ENCODE assay signal across 32 cellular contexts in the genomic region with DNA sequence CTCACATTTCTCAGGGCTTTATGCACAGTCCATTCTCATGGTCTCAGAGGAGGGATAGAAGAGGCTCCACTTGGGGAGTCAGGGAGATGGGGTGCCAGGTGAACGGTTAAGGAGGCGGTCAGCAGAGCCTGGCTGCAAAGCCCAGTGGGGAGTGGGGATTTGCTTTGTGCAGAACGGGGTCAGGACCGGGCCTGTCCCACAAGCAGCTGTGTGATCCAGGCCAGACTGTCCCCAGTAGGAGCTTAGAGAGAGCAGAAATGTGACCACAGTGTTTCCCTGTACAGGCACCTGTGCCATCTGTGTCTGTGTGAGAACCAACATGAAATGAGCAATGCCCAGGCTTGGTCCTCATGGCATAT. TPM values are rescaled to one million over a fixed set of nuclear protein-coding genes. Genes with fewer than 3 reads are reported as not detected.
"Had no signal": no experiment of that assay in that cellular context is flagged by ENCODE, and none has a peak within 500 bp of the region (broad histone marks: within the 10 kb centered on the region; RNA-seq: fewer than 3 reads in every experiment).

No MANE protein-coding gene starts in this region.

- H3K27me3 ChIP-seq: adrenal gland, body of pancreas, heart left ventricle, thyroid gland, upper lobe of left lung, vagina had no signal

- H3K36me3 ChIP-seq: adrenal gland, thyroid gland, upper lobe of left lung, vagina had no signal

- DNase-seq: activated B cell treated with CpG ODN at 0.5 μM for 24 hours; activated CD4-positive, alpha-beta T cell treated with anti-CD3 and anti-CD28 coated beads, Interleukin-2, amount 50 U/mL, for 1 hour; activated CD8-positive, alpha-beta T cell treated with anti-CD3 and anti-CD28 coated beads for 36 hours; activated gamma-delta T cell treated with Interleukin-2 at 50 U/mL for 16 hours; activated naive CD8-positive, alpha-beta T cell treated with anti-CD3 and anti-CD28 coated beads for 36 hours; activated T-cell treated with anti-CD3 and anti-CD28 coated beads, Interleukin-2, amount 50 U/mL, for 4 hours; adrenal gland; aorta; body of pancreas; endodermal cell; foreskin fibroblast; kidney glomerular epithelial cell; mesendoderm; mucosa of descending colon; stimulated activated CD4-positive, alpha-beta T cell treated with anti-CD3 and anti-CD28 coated beads, Interleukin-4, amount 100 ng/mL, for 24 hours; T-helper 17 cell; T1000; thyroid gland; upper lobe of left lung had no signal

- H3K27ac ChIP-seq: adrenal gland, body of pancreas, thyroid gland, upper lobe of left lung, vagina had no signal

- H3K9me3 Mint-ChIP-seq: activated B cell treated with CpG ODN at 0.5 μM for 24 hours; activated CD8-positive, alpha-beta T cell treated with anti-CD3 and anti-CD28 coated beads for 36 hours; activated naive CD8-positive, alpha-beta T cell treated with anti-CD3 and anti-CD28 coated beads for 36 hours; activated T-cell treated with anti-CD3 and anti-CD28 coated beads, Interleukin-2, amount 50 U/mL, for 4 hours; activated T-helper 17 cell treated with anti-CD3 and anti-CD28 coated beads, Interleukin-2, amount 50 U/mL, for 72 hours; endodermal cell; stimulated activated effector memory CD8-positive, alpha-beta T cell treated with anti-CD3 and anti-CD28 coated beads, Interleukin-12 subunit alpha, Interleukin-12 subunit beta, amount 100 ng/mL, for 72 hours; stimulated activated naive CD8-positive, alpha-beta T cell treated with anti-CD3 and anti-CD28 coated beads, Interleukin-15, Interleukin-2, amounts not matched to agents 100 ng/mL and 50 ng/mL, for 24 hours had no signal

- H3K27me3 Mint-ChIP-seq: activated CD8-positive, alpha-beta T cell treated with anti-CD3 and anti-CD28 coated beads for 36 hours; stimulated activated naive CD8-positive, alpha-beta T cell treated with anti-CD3 and anti-CD28 coated beads, Interleukin-15, Interleukin-2, amounts not matched to agents 100 ng/mL and 50 ng/mL, for 24 hours had no signal

- H3K4me3 Mint-ChIP-seq: activated B cell treated with CpG ODN at 0.5 μM for 24 hours; activated CD8-positive, alpha-beta T cell treated with anti-CD3 and anti-CD28 coated beads for 36 hours; activated naive CD8-positive, alpha-beta T cell treated with anti-CD3 and anti-CD28 coated beads for 36 hours; activated T-cell treated with anti-CD3 and anti-CD28 coated beads, Interleukin-2, amount 50 U/mL, for 4 hours; activated T-helper 17 cell treated with anti-CD3 and anti-CD28 coated beads, Interleukin-2, amount 50 U/mL, for 72 hours; endodermal cell; stimulated activated effector memory CD8-positive, alpha-beta T cell treated with anti-CD3 and anti-CD28 coated beads, Interleukin-12 subunit alpha, Interleukin-12 subunit beta, amount 100 ng/mL, for 72 hours; stimulated activated naive CD8-positive, alpha-beta T cell treated with anti-CD3 and anti-CD28 coated beads, Interleukin-15, Interleukin-2, amounts not matched to agents 100 ng/mL and 50 ng/mL, for 24 hours; T-helper 17 cell had no signal

- H3K4me1 Mint-ChIP-seq: activated B cell treated with CpG ODN at 0.5 μM for 24 hours; activated naive CD8-positive, alpha-beta T cell treated with anti-CD3 and anti-CD28 coated beads for 36 hours; activated T-helper 17 cell treated with anti-CD3 and anti-CD28 coated beads, Interleukin-2, amount 50 U/mL, for 72 hours; endodermal cell; stimulated activated effector memory CD8-positive, alpha-beta T cell treated with anti-CD3 and anti-CD28 coated beads, Interleukin-12 subunit alpha, Interleukin-12 subunit beta, amount 100 ng/mL, for 72 hours; T-helper 17 cell had no signal

- H3K9me3 ChIP-seq: adrenal gland, body of pancreas, heart left ventricle, mucosa of descending colon, thyroid gland, upper lobe of left lung, vagina had no signal

- H3K27ac Mint-ChIP-seq: activated B cell treated with CpG ODN at 0.5 μM for 24 hours; activated CD8-positive, alpha-beta T cell treated with anti-CD3 and anti-CD28 coated beads for 36 hours; activated naive CD8-positive, alpha-beta T cell treated with anti-CD3 and anti-CD28 coated beads for 36 hours; activated T-helper 17 cell treated with anti-CD3 and anti-CD28 coated beads, Interleukin-2, amount 50 U/mL, for 72 hours; endodermal cell; stimulated activated naive CD8-positive, alpha-beta T cell treated with anti-CD3 and anti-CD28 coated beads, Interleukin-15, Interleukin-2, amounts not matched to agents 100 ng/mL and 50 ng/mL, for 24 hours; T-helper 17 cell had no signal

- H3K4me3 ChIP-seq: adrenal gland, body of pancreas, heart left ventricle, lung, mucosa of descending colon, thyroid gland, upper lobe of left lung, vagina had no signal

- H3K36me3 Mint-ChIP-seq: activated naive CD8-positive, alpha-beta T cell treated with anti-CD3 and anti-CD28 coated beads for 36 hours; stimulated activated effector memory CD8-positive, alpha-beta T cell treated with anti-CD3 and anti-CD28 coated beads, Interleukin-12 subunit alpha, Interleukin-12 subunit beta, amount 100 ng/mL, for 72 hours had no signal

- H3K4me1 ChIP-seq: adrenal gland, thyroid gland, vagina had no signal

- ATAC-seq: activated CD8-positive, alpha-beta T cell treated with anti-CD3 and anti-CD28 coated beads for 36 hours; activated T-cell treated with anti-CD3 and anti-CD28 coated beads, Interleukin-2, amount 50 U/mL, for 4 hours; activated T-helper 17 cell treated with anti-CD3 and anti-CD28 coated beads, Interleukin-2, amount 50 U/mL, for 72 hours; body of pancreas; esophagus mucosa; sciatic nerve; stimulated activated effector memory CD8-positive, alpha-beta T cell treated with anti-CD3 and anti-CD28 coated beads, Interleukin-12 subunit alpha, Interleukin-12 subunit beta, amount 100 ng/mL, for 72 hours; T-helper 17 cell had no signal

RNA-seq across cellular contexts. Expression of a gene that starts 4.2 kb away (rescaled TPM):
- total RNA-seq: activated B cell treated with CpG ODN at 0.5 μM for 24 hours; activated CD8-positive, alpha-beta T cell treated with anti-CD3 and anti-CD28 coated beads for 36 hours; activated naive CD8-positive, alpha-beta T cell treated with anti-CD3 and anti-CD28 coated beads for 36 hours; activated T-cell treated with anti-CD3 and anti-CD28 coated beads, Interleukin-2, amount 50 U/mL, for 4 hours; activated T-helper 17 cell treated with anti-CD3 and anti-CD28 coated beads, Interleukin-2, amount 50 U/mL, for 72 hours; body of pancreas; esophagus mucosa; left lobe of liver; osteoblast; subcutaneous adipose tissue; vagina had no signal

RNA-seq across cellular contexts. Expression of a gene that starts 8.4 kb away (rescaled TPM):
- total RNA-seq: activated B cell treated with CpG ODN at 0.5 μM for 24 hours; activated CD8-positive, alpha-beta T cell treated with anti-CD3 and anti-CD28 coated beads for 36 hours; activated naive CD8-positive, alpha-beta T cell treated with anti-CD3 and anti-CD28 coated beads for 36 hours; activated T-cell treated with anti-CD3 and anti-CD28 coated beads, Interleukin-2, amount 50 U/mL, for 4 hours; activated T-helper 17 cell treated with anti-CD3 and anti-CD28 coated beads, Interleukin-2, amount 50 U/mL, for 72 hours; adrenal gland; aorta; body of pancreas; endodermal cell; esophagus mucosa; left lobe of liver; lung; mucosa of descending colon; osteoblast; posterior vena cava; sciatic nerve; subcutaneous adipose tissue; T-helper 17 cell; thyroid gland; upper lobe of left lung; vagina had no signal
- polyA plus RNA-seq: aorta, heart left ventricle, lung, small intestine had no signal

RNA-seq across cellular contexts. Expression of a gene that starts 16.0 kb away (rescaled TPM):
- total RNA-seq: activated B cell treated with CpG ODN at 0.5 μM for 24 hours; activated CD8-positive, alpha-beta T cell treated with anti-CD3 and anti-CD28 coated beads for 36 hours; activated naive CD8-positive, alpha-beta T cell treated with anti-CD3 and anti-CD28 coated beads for 36 hours; activated T-helper 17 cell treated with anti-CD3 and anti-CD28 coated beads, Interleukin-2, amount 50 U/mL, for 72 hours; T-helper 17 cell had no signal

RNA-seq across cellular contexts. Expression of a gene that starts 27.1 kb away (rescaled TPM):
- total RNA-seq: activated B cell treated with CpG ODN at 0.5 μM for 24 hours; activated CD8-positive, alpha-beta T cell treated with anti-CD3 and anti-CD28 coated beads for 36 hours; activated naive CD8-positive, alpha-beta T cell treated with anti-CD3 and anti-CD28 coated beads for 36 hours; activated T-cell treated with anti-CD3 and anti-CD28 coated beads, Interleukin-2, amount 50 U/mL, for 4 hours; aorta; endodermal cell; esophagus mucosa; left lobe of liver; osteoblast; sciatic nerve; subcutaneous adipose tissue; T-helper 17 cell; thyroid gland; upper lobe of left lung; vagina had no signal
